ENCODE assay signal across 18 cellular contexts in the genomic region with DNA sequence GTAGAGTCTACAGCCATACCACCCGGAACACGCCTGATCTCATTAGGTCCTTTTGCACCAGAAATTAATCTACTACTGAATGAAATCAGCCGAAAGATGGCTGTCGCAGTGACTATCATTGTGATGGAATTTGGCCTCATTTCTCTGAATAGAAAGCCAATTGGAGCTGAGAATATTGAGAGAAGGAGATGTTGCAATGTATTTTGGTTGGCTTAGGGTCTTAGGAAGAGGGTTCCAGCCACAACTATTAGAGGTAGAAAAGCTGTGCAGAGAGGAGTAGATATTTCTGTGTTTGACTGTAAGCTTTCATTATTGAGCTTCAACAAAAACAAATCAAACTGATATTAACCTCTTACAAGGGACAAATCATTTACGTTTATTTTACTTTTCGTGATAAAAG.
A peak's percentile ranks its signal among the peaks of the same experiment; 100 is the strongest.
DNase-seq lines count a peak whose midpoint lies in the region; ATAC-seq and TF ChIP-seq lines count a peak whose summit lies in the region.
"Had no signal": no experiment of that assay in that cellular context is flagged by ENCODE, and none has a peak within 500 bp of the region (broad histone marks: within the 10 kb centered on the region; RNA-seq: fewer than 3 reads in every experiment).

No MANE protein-coding gene starts in this region.

- peak overlapping the region; percentile 33 to 47 for H3K4me3 ChIP-seq in ascending aorta
- peak overlapping the region in 1 of 2 donors; percentile 64 for H3K4me3 ChIP-seq in aorta (ENCODE audit: low read length in 2 of 2)
- H3K4me3 ChIP-seq: BLaER1, GM12878 had no signal

- H3K27me3 ChIP-seq in ascending aorta (no peaks in the 10 kb centered on the region), aorta (ENCODE audit: control insufficient read depth in 1 of 2, insufficient read depth in 2 of 2, low read length in 1 of 2) (no peaks in the 10 kb centered on the region)
- H3K27me3 ChIP-seq: BLaER1 had no signal

- H3K27me3 Mint-ChIP-seq in nephron (ENCODE audit: low read depth) = no peaks in the 10 kb centered on the region
- H3K27me3 Mint-ChIP-seq: CD4-positive, alpha-beta memory T cell; IgD-negative memory B cell had no signal

- no peaks in the 10 kb centered on the region for H3K9me3 Mint-ChIP-seq in nephron
- H3K9me3 Mint-ChIP-seq: H9 had no signal

- H3K9me3 ChIP-seq in ascending aorta = no peaks in the 10 kb centered on the region
- no peaks in the 10 kb centered on the region for H3K9me3 ChIP-seq in aorta (ENCODE audit: control insufficient read depth, low read length)
- H3K9me3 ChIP-seq: BLaER1 had no signal

- H3K4me1 Mint-ChIP-seq in nephron = no peaks in the 10 kb centered on the region
- H3K4me1 Mint-ChIP-seq: CD14-positive monocyte; CD4-positive, alpha-beta memory T cell; H9; IgD-negative memory B cell had no signal

- WGBS in aorta, 2 donors = 3 to 6% methylated on average over 6 of the region's 6 CpGs

- intact Hi-C loops in left cardiac atrium (cut with DNase I) = no loop called here
- intact Hi-C loops in cardiac septum (cut with DNase I) = no loop called here
- intact Hi-C loops in ascending aorta (cut with DNase I) = loop anchor here (5.0 kb wide), 1 partner anchor 211 kb away; no protein-coding TSS in a partner anchor
- intact Hi-C loops in aorta (cut with DNase I) = no loop called here

- no peaks in the 10 kb centered on the region for H3K36me3 Mint-ChIP-seq in nephron (ENCODE audit: low read depth)
- H3K36me3 Mint-ChIP-seq: CD14-positive monocyte; CD4-positive, alpha-beta memory T cell; IgD-negative memory B cell had no signal

- H3K4me3 Mint-ChIP-seq in nephron = no peak overlapping the region
- H3K4me3 Mint-ChIP-seq: CD14-positive monocyte; CD4-positive, alpha-beta memory T cell; H9; IgD-negative memory B cell had no signal

- H3K36me3 ChIP-seq in ascending aorta (no peaks in the 10 kb centered on the region), aorta (ENCODE audit: control insufficient read depth in 1 of 2, insufficient read depth in 2 of 2, low read length in 1 of 2) (no peaks in the 10 kb centered on the region)
- H3K36me3 ChIP-seq: BLaER1 had no signal

- H3K27ac ChIP-seq in ascending aorta (peak overlapping the region; percentile 56 to 68), aorta (ENCODE audit: low read depth in 1 of 2, low read length in 2 of 2) (peak overlapping the region; percentile 63 to 87)
- H3K27ac ChIP-seq: 22Rv1, BLaER1 had no signal

- DNase-seq in left cardiac atrium = no peak
- no peak for DNase-seq in cardiac septum (ENCODE audit: low spot score)
- DNase-seq in ascending aorta (ENCODE audit: low spot score in 2 of 2) = no peak
- DNase-seq in aorta = no peak
- no peak for DNase-seq in 8988T
- DNase-seq: Calu3; CD4-positive, alpha-beta memory T cell; DND-41; EL; H9 had no signal

- H3K4me1 ChIP-seq in ascending aorta (no peaks in the 10 kb centered on the region), aorta (ENCODE audit: control insufficient read depth in 1 of 2, insufficient read depth in 2 of 2, low read length in 2 of 2) (peaks cover 0 to 4% of the 10 kb centered on the region in 2 donors)
- H3K4me1 ChIP-seq: BLaER1 had no signal

- TF ChIP-seq CTCF in ascending aorta (IDR thresholded peaks at IDR 0.05) = no peak
- no peak for TF ChIP-seq CTCF in nephron (IDR thresholded peaks at IDR 0.05; ENCODE audit: unreplicated experiment in 3 of 3)

- peak overlapping the region in 2 of 3 experiments; percentile 56 to 62 for H3K27ac Mint-ChIP-seq in nephron
- H3K27ac Mint-ChIP-seq: CD14-positive monocyte; CD4-positive, alpha-beta memory T cell; H9; IgD-negative memory B cell had no signal

- ATAC-seq in left cardiac atrium (peak; percentile 57 to 67), aorta (ENCODE audit: low FRiP score) (peak; percentile 85), GM21447 (IDR thresholded peaks at IDR 0.05; ENCODE audit: unreplicated experiment) (no peak)
- ATAC-seq: GM12878, HepG2 had no signal
